20 cellular contexts compared by ENCODE assay signal in genomic region chr7:38244516-38244915, GRCh38.
"Had no signal": no experiment of that assay in that cellular context is flagged by ENCODE, and none has a peak within 500 bp of the region (broad histone marks: within the 10 kb centered on the region; RNA-seq: fewer than 3 reads in every experiment).

No MANE protein-coding gene starts in this region.

- H3K4me1 ChIP-seq: adrenal gland, body of pancreas, lower lobe of right lung, right lobe of liver had no signal

- ATAC-seq: body of pancreas; naive thymus-derived CD4-positive, alpha-beta T cell; right lobe of liver had no signal

- H3K27ac ChIP-seq: adrenal gland, body of pancreas, right lobe of liver had no signal

- H3K9me3 ChIP-seq: adrenal gland, body of pancreas, lower lobe of right lung, right lobe of liver, upper lobe of left lung had no signal

- DNase-seq: activated CD4-positive, alpha-beta T cell treated with anti-CD3 and anti-CD28 coated beads, Interleukin-2, amount 10 ng/mL, durations not matched to agents 7 days and 5 days; activated CD4-positive, CD25-positive, alpha-beta regulatory T cell; activated naive CD4-positive, alpha-beta T cell treated with anti-CD3 and anti-CD28 coated beads for 36 hours; adrenal gland; body of pancreas; endodermal cell; erythroblast; hippocampal formation; lower lobe of right lung; naive thymus-derived CD4-positive, alpha-beta T cell; occipital lobe; right lobe of liver; stimulated activated CD4-positive, alpha-beta T cell treated with anti-CD3 and anti-CD28 coated beads, Interleukin-2, amount 100 ng/mL, for 24 hours; stimulated activated naive CD4-positive, alpha-beta T cell treated with Interleukin-2 at 50 U/mL for 16 hours; T-helper 2 cell; upper lobe of left lung had no signal

- FAIRE-seq: TTC549 had no signal

- H3K27ac Mint-ChIP-seq: activated CD4-positive, alpha-beta T cell treated with anti-CD3 and anti-CD28 coated beads, Interleukin-2, amount 10 ng/mL, durations not matched to agents 7 days and 5 days; activated naive CD4-positive, alpha-beta T cell treated with anti-CD3 and anti-CD28 coated beads for 36 hours; dendritic cell treated with granulocyte-macrophage colony-stimulating factor and Interleukin-4, amounts not matched to agents 40 ng/mL and 50 ng/mL, for 4 days; endodermal cell; mesothelial cell of epicardium; naive thymus-derived CD4-positive, alpha-beta T cell; progenitor cell of endocrine pancreas had no signal

- H3K9me3 Mint-ChIP-seq: activated CD4-positive, alpha-beta T cell treated with anti-CD3 and anti-CD28 coated beads, Interleukin-2, amount 10 ng/mL, durations not matched to agents 7 days and 5 days; activated naive CD4-positive, alpha-beta T cell treated with anti-CD3 and anti-CD28 coated beads for 36 hours; dendritic cell treated with granulocyte-macrophage colony-stimulating factor and Interleukin-4, amounts not matched to agents 40 ng/mL and 50 ng/mL, for 4 days; endodermal cell; mesothelial cell of epicardium; naive thymus-derived CD4-positive, alpha-beta T cell had no signal

- H3K4me3 ChIP-seq: adrenal gland, body of pancreas, lower lobe of right lung, right lobe of liver, upper lobe of left lung had no signal

- H3K4me3 Mint-ChIP-seq: activated CD4-positive, alpha-beta T cell treated with anti-CD3 and anti-CD28 coated beads, Interleukin-2, amount 10 ng/mL, durations not matched to agents 7 days and 5 days; activated naive CD4-positive, alpha-beta T cell treated with anti-CD3 and anti-CD28 coated beads for 36 hours; dendritic cell treated with granulocyte-macrophage colony-stimulating factor and Interleukin-4, amounts not matched to agents 40 ng/mL and 50 ng/mL, for 4 days; endodermal cell; mesothelial cell of epicardium; naive thymus-derived CD4-positive, alpha-beta T cell had no signal

- H3K36me3 Mint-ChIP-seq: mesothelial cell of epicardium had no signal

- H3K4me1 Mint-ChIP-seq: endodermal cell, mesothelial cell of epicardium had no signal

- H3K27me3 ChIP-seq: adrenal gland, body of pancreas, right lobe of liver, upper lobe of left lung had no signal

- H3K27me3 Mint-ChIP-seq: activated CD4-positive, alpha-beta T cell treated with anti-CD3 and anti-CD28 coated beads, Interleukin-2, amount 10 ng/mL, durations not matched to agents 7 days and 5 days; dendritic cell treated with granulocyte-macrophage colony-stimulating factor and Interleukin-4, amounts not matched to agents 40 ng/mL and 50 ng/mL, for 4 days; naive thymus-derived CD4-positive, alpha-beta T cell had no signal

- H3K36me3 ChIP-seq: adrenal gland, lower lobe of right lung, right lobe of liver, upper lobe of left lung had no signal
